6 cellular contexts compared by ENCODE assay signal in the genomic region with DNA sequence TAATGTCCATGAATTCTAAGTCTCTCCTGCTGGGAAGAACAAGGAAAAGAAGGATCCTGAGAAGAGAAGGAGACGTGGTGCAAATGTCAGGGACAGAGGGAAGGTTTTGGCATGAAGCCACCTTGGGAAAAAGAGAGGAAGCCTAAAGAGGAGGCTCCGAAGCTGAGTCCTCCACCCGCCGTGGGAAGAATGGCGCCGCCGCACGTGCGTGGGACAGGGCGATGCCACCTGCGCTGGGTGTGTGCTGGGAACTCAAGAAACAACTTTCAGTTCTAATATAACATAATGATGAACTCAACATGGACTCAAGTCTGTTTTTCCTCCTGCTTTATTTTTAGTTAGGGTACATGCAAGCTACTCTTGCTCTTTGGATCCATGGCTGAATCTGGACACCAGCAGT.
"Had no signal": no experiment of that assay in that cellular context is flagged by ENCODE, and none has a peak within 500 bp of the region (broad histone marks: within the 10 kb centered on the region; RNA-seq: fewer than 3 reads in every experiment).

No MANE protein-coding gene starts in this region.

- H3K36me3 Mint-ChIP-seq: IgD-negative memory B cell had no signal

- H3K27ac Mint-ChIP-seq: IgD-negative memory B cell had no signal

- H3K9me3 Mint-ChIP-seq: IgD-negative memory B cell had no signal

- DNase-seq: IMR-90, KBM-7, KG1 had no signal

- H3K4me3 Mint-ChIP-seq: IgD-negative memory B cell had no signal

- H3K27ac ChIP-seq: HL-60 had no signal

- H3K4me3 ChIP-seq: K562 had no signal
